18 cellular contexts compared by ENCODE assay signal in genomic region chr4:13378973-13379759, GRCh38.
DNase-seq lines count a peak whose midpoint lies in the region; ATAC-seq, FAIRE-seq and TF ChIP-seq lines count a peak whose summit lies in the region.
"Had no signal": no experiment of that assay in that cellular context is flagged by ENCODE, and none has a peak within 500 bp of the region (broad histone marks: within the 10 kb centered on the region; RNA-seq: fewer than 3 reads in every experiment).

No MANE protein-coding gene starts in this region.

- TF ChIP-seq POLR2A in thyroid gland (IDR thresholded peaks at IDR 0.05) = no peak

- intact Hi-C loops in thyroid gland (cut with DNase I) = no loop called here
- intact Hi-C loops in activated CD4-positive, alpha-beta T cell treated with anti-CD3 and anti-CD28 coated beads for 36 hours (cut with DNase I, micrococcal nuclease) = no loop called here

- FAIRE-seq in GM18507 (lab: Jason Lieb, UNC) = peak; percentile 21

- no peaks in the 10 kb centered on the region for H3K27me3 ChIP-seq in thyroid gland
- H3K27me3 ChIP-seq: cardiac muscle cell had no signal

- POLR2A ChIA-PET in activated CD4-positive, alpha-beta T cell treated with anti-CD3 and anti-CD28 coated beads for 36 hours (lab: Charles Lee) = no interaction called here

- WGBS in thyroid gland, 2 donors = 98% methylated on average over 9 of the region's 9 CpGs

- H3K27ac Mint-ChIP-seq in activated CD4-positive, alpha-beta T cell treated with anti-CD3 and anti-CD28 coated beads for 36 hours = no peak overlapping the region
- H3K27ac Mint-ChIP-seq: activated naive CD4-positive, alpha-beta T cell treated with anti-CD3 and anti-CD28 coated beads, Interleukin-2, amount 50 U/mL, for 72 hours; HFFc6; naive thymus-derived CD8-positive, alpha-beta T cell; stimulated activated naive CD8-positive, alpha-beta T cell treated with anti-CD3 and anti-CD28 coated beads, Interleukin-15, amount 100 ng/mL, for 72 hours had no signal

- DNase-seq in GM18507 (ENCODE audit: extremely low spot score, insufficient read length, low read depth) (no peak), GM20000 (ENCODE audit: low spot score) (peak; percentile 6), MV-4-11 (lab: John Stamatoyannopoulos, UW) (peak; percentile 44), thyroid gland (no peak), amniotic stem cell (lab: John Stamatoyannopoulos, UW) (no peak)
- DNase-seq in activated CD4-positive, alpha-beta T cell treated with anti-CD3 and anti-CD28 coated beads for 36 hours = no peak
- DNase-seq: DMS79; HFFc6; naive thymus-derived CD8-positive, alpha-beta T cell; NCI-H187 treated with DMSO at 0.1 percent for 48 hours; retina; SHP77; stimulated activated CD4-positive, alpha-beta T cell treated with anti-CD3 and anti-CD28 coated beads, Interleukin-4, amount 100 ng/mL, for 24 hours; stimulated activated naive CD8-positive, alpha-beta T cell treated with anti-CD3 and anti-CD28 coated beads, Interleukin-15, amount 100 ng/mL, for 72 hours had no signal

- TF ChIP-seq CTCF in GM20000 (IDR thresholded peaks at IDR 0.05; ENCODE audit: extremely low read depth, missing control alignments) (no peak), thyroid gland (IDR thresholded peaks at IDR 0.05) (no peak)

- no peaks in the 10 kb centered on the region for H3K4me1 ChIP-seq in thyroid gland

- no peaks in the 10 kb centered on the region for H3K4me1 Mint-ChIP-seq in activated CD4-positive, alpha-beta T cell treated with anti-CD3 and anti-CD28 coated beads for 36 hours
- H3K4me1 Mint-ChIP-seq: stimulated activated naive CD8-positive, alpha-beta T cell treated with anti-CD3 and anti-CD28 coated beads, Interleukin-15, amount 100 ng/mL, for 72 hours had no signal

- no peaks in the 10 kb centered on the region for H3K27me3 Mint-ChIP-seq in activated CD4-positive, alpha-beta T cell treated with anti-CD3 and anti-CD28 coated beads for 36 hours
- H3K27me3 Mint-ChIP-seq: naive thymus-derived CD8-positive, alpha-beta T cell; stimulated activated naive CD8-positive, alpha-beta T cell treated with anti-CD3 and anti-CD28 coated beads, Interleukin-15, amount 100 ng/mL, for 72 hours had no signal

- H3K4me3 ChIP-seq in thyroid gland (replicated peaks in 1 of 3) = no peak overlapping the region
- H3K4me3 ChIP-seq: cardiac muscle cell had no signal

- no peak overlapping the region for H3K27ac ChIP-seq in thyroid gland
- H3K27ac ChIP-seq: cardiac muscle cell had no signal

- H3K36me3 ChIP-seq in thyroid gland = no peaks in the 10 kb centered on the region
- H3K36me3 ChIP-seq: cardiac muscle cell had no signal

- H3K9me3 Mint-ChIP-seq in activated CD4-positive, alpha-beta T cell treated with anti-CD3 and anti-CD28 coated beads for 36 hours (ENCODE audit: low read depth) = no peaks in the 10 kb centered on the region
- H3K9me3 Mint-ChIP-seq: activated naive CD4-positive, alpha-beta T cell treated with anti-CD3 and anti-CD28 coated beads, Interleukin-2, amount 50 U/mL, for 72 hours; HFFc6; naive thymus-derived CD8-positive, alpha-beta T cell had no signal

- ATAC-seq in HG02943 (IDR thresholded peaks at IDR 0.05; ENCODE audit: low read depth, unreplicated experiment) (peak; percentile 91), HG03039 (IDR thresholded peaks at IDR 0.05; ENCODE audit: unreplicated experiment) (no peak)
- no peak for ATAC-seq in activated CD4-positive, alpha-beta T cell treated with anti-CD3 and anti-CD28 coated beads for 36 hours
- ATAC-seq: activated naive CD4-positive, alpha-beta T cell treated with anti-CD3 and anti-CD28 coated beads, Interleukin-2, amount 50 U/mL, for 72 hours; naive thymus-derived CD8-positive, alpha-beta T cell; stimulated activated naive CD8-positive, alpha-beta T cell treated with anti-CD3 and anti-CD28 coated beads, Interleukin-15, amount 100 ng/mL, for 72 hours had no signal

- H3K36me3 Mint-ChIP-seq in activated CD4-positive, alpha-beta T cell treated with anti-CD3 and anti-CD28 coated beads for 36 hours (ENCODE audit: low read depth) = peaks cover 6% of the 10 kb centered on the region

- CTCF ChIA-PET in activated CD4-positive, alpha-beta T cell treated with anti-CD3 and anti-CD28 coated beads for 36 hours (lab: Charles Lee) = interaction anchor here (1.0 kb wide), 1 partner anchor 16 kb away, joined by 3 read pairs; no protein-coding TSS in a partner anchor

- no peaks in the 10 kb centered on the region for H3K9me3 ChIP-seq in thyroid gland

- H3K4me3 Mint-ChIP-seq in activated CD4-positive, alpha-beta T cell treated with anti-CD3 and anti-CD28 coated beads for 36 hours = no peak overlapping the region
- H3K4me3 Mint-ChIP-seq: HFFc6; naive thymus-derived CD8-positive, alpha-beta T cell; stimulated activated naive CD8-positive, alpha-beta T cell treated with anti-CD3 and anti-CD28 coated beads, Interleukin-15, amount 100 ng/mL, for 72 hours had no signal

Comparison
In these comparisons a context has a peak if more than half of its experiments do, and no peak if none do; other contexts are left out.
1. DNase-seq: peak in GM20000 (single experiment) and MV-4-11 (single experiment); none in GM18507 (single experiment), thyroid gland (0 of 2), activated CD4-positive, alpha-beta T cell treated with anti-CD3 and anti-CD28 coated beads for 36 hours (single experiment) and amniotic stem cell (single experiment).